Comparison of ENCODE assay signal across 8 cellular contexts in the genomic region with DNA sequence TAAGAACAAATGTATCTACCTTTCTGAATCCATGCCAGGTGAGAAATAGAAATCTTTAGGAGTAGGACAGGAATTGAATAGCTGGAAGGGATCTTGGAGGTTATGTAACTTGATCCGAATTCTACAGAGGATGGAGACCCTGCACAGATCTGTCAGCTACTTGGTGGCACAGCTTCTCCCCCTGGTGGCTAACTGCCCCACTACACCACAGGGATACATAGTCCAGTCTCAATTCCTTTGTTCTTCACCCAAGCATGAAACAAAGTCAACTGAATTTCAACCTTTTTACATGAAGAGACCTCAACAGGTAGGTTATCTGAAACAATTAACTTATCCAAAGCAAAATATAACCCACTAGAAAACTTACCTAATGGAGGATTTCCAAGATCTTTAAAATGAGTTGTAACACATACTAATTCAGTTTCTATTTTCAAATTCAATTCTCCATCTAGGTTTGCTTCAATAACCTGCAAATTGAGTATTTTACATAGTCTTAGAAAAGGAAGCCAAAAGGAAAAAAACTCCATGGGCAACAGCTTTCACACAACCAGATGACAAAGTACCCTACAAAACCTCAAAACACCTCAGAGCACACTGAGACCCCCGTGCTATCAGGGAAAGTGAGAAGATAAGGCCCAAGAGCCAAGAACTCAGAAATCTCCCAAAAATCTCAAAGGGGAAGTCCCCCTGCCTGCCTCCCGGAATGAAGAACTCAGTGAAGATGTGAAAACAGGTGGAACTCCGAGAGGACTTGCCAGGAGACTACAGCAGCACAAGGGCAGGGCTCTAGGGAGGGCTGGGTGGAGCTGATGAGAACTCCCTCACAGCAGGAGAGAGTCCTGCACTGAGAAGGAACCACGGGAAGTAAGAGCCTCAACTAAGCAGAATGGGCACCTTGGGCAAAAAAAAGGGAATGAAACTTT. TPM values are rescaled to one million over a fixed set of nuclear protein-coding genes. Genes with fewer than 3 reads are reported as not detected.
DNase-seq lines count a peak whose midpoint lies in the region; ATAC-seq and TF ChIP-seq lines count a peak whose summit lies in the region.

No MANE protein-coding gene starts in this region.

- no peak overlapping the region for H3K9ac ChIP-seq in parathyroid adenoma

- H3K27me3 ChIP-seq in foreskin keratinocyte (no peaks in the 10 kb centered on the region), parathyroid adenoma (ENCODE audit: control insufficient read depth, insufficient read depth, low read length) (no peaks in the 10 kb centered on the region)

- H3K36me3 ChIP-seq in parathyroid adenoma (ENCODE audit: control insufficient read depth, insufficient read depth, low read length): no peaks in the 10 kb centered on the region

- H3K27ac ChIP-seq in foreskin keratinocyte: no peak overlapping the region
- H3K27ac ChIP-seq in parathyroid adenoma: no peak overlapping the region

- peak; percentile 68 for DNase-seq in COLO668 (lab: John Stamatoyannopoulos, UW; ENCODE audit: unreplicated experiment)
- DNase-seq in GM19240 (ENCODE audit: insufficient read length, low spot score): peak; percentile 65
- peak; percentile 54 for DNase-seq in OCI-M1 (lab: John Stamatoyannopoulos, UW)
- peak; percentile 82 for DNase-seq in activated effector memory CD4-positive, alpha-beta T cell treated with anti-CD3 and anti-CD28 coated beads, Interleukin-2, amount 50 U/mL, for 16 hours
- peak in 1 of 2 donors; percentile 13 for DNase-seq in foreskin keratinocyte

- H3K4me2 ChIP-seq in parathyroid adenoma (ENCODE audit: low read length): no peak overlapping the region

- H3K4me1 ChIP-seq in foreskin keratinocyte: no peaks in the 10 kb centered on the region
- no peaks in the 10 kb centered on the region for H3K4me1 ChIP-seq in parathyroid adenoma

- peak; percentile 73 for TF ChIP-seq CTCF in foreskin keratinocyte (conservative IDR thresholded peaks at IDR 0.05)
- TF ChIP-seq CTCF in parathyroid adenoma (IDR thresholded peaks at IDR 0.05): peak; percentile 74

- peak; percentile 57 for ATAC-seq in HG03565 (IDR thresholded peaks at IDR 0.05; ENCODE audit: unreplicated experiment)
- ATAC-seq in foreskin keratinocyte: peak; percentile 77
- no peak for ATAC-seq in GM18517 (IDR thresholded peaks at IDR 0.05; ENCODE audit: unreplicated experiment)

- H2AFZ ChIP-seq in parathyroid adenoma: no peak overlapping the region

- H3K79me2 ChIP-seq in parathyroid adenoma: no peaks in the 10 kb centered on the region

- no peak overlapping the region for H3K4me3 ChIP-seq in parathyroid adenoma (ENCODE audit: low read depth, low read length)

- no peaks in the 10 kb centered on the region for H3K9me3 ChIP-seq in parathyroid adenoma (ENCODE audit: control insufficient read depth, low read length)

RNA-seq across cellular contexts. Expression of a gene that starts 10.3 kb away (rescaled TPM):
- total RNA-seq in foreskin keratinocyte: 23.0 and 23.8 TPM in 2 replicates
- polyA plus RNA-seq in foreskin keratinocyte: 12.3 and 14.1 TPM in 2 replicates

RNA-seq across cellular contexts. Expression of a gene that starts 20.8 kb away (rescaled TPM):
- total RNA-seq in foreskin keratinocyte: 0.03 and 0.07 TPM in 2 replicates
- 0.02 and 0.03 TPM in 2 replicates for polyA plus RNA-seq in foreskin keratinocyte

RNA-seq across cellular contexts. Expression of a gene that starts 59.8 kb away (rescaled TPM):
- not detected in 2 replicates for total RNA-seq in foreskin keratinocyte
- polyA plus RNA-seq in foreskin keratinocyte: 0.12 TPM in 1 of 2 replicates, not detected in the other
